In genomic region chr22:24289781-24290181, GRCh38 we compare ENCODE assay signal across 11 cellular contexts. TPM values are rescaled to one million over a fixed set of nuclear protein-coding genes. Genes with fewer than 3 reads are reported as not detected.
DNase-seq lines count a peak whose midpoint lies in the region; ATAC-seq and TF ChIP-seq lines count a peak whose summit lies in the region.
"Had no signal": no experiment of that assay in that cellular context is flagged by ENCODE, and none has a peak within 500 bp of the region (broad histone marks: within the 10 kb centered on the region; RNA-seq: fewer than 3 reads in every experiment).

No MANE protein-coding gene starts in this region.

- POLR2A ChIA-PET in CD4-positive, alpha-beta T cell (lab: Charles Lee), result no interaction called here

- no peaks in the 10 kb centered on the region for H3K27me3 Mint-ChIP-seq in CD4-positive, alpha-beta T cell

- H3K14ac ChIP-seq in neuronal stem cell (ENCODE audit: low read length), result no peak overlapping the region

- H2BK12ac ChIP-seq in neuronal stem cell (ENCODE audit: low read length), result no peak overlapping the region

- no peak overlapping the region for H3K23ac ChIP-seq in neuronal stem cell (ENCODE audit: low read depth, low read length, poor library complexity)

- no peaks in the 10 kb centered on the region for H3K9me3 Mint-ChIP-seq in CD4-positive, alpha-beta T cell
- H3K9me3 Mint-ChIP-seq: CD14-positive monocyte, immature natural killer cell had no signal

- no peak for TF ChIP-seq CTCF in esophagus squamous epithelium (IDR thresholded peaks at IDR 0.05)
- TF ChIP-seq CTCF in CD4-positive, alpha-beta T cell (IDR thresholded peaks at IDR 0.05), result no peak

- H3K27ac Mint-ChIP-seq in CD4-positive, alpha-beta T cell, result no peak overlapping the region

- no peak overlapping the region for H4K8ac ChIP-seq in neuronal stem cell (ENCODE audit: low read depth, low read length)

- no peak overlapping the region for H3K4me3 Mint-ChIP-seq in CD4-positive, alpha-beta T cell
- H3K4me3 Mint-ChIP-seq: CD14-positive monocyte, immature natural killer cell had no signal

- H3K4me2 ChIP-seq in neuronal stem cell (ENCODE audit: insufficient read depth, low read length, poor library complexity, severe bottlenecking), result peak overlapping the region; percentile 28

- CTCF ChIA-PET in CD4-positive, alpha-beta T cell (lab: Charles Lee), result no interaction called here

- no peak overlapping the region for H2BK15ac ChIP-seq in neuronal stem cell (ENCODE audit: low read length)

- no peaks in the 10 kb centered on the region for H3K79me1 ChIP-seq in neuronal stem cell (ENCODE audit: low read depth, low read length)

- H3K4me1 ChIP-seq in esophagus squamous epithelium (peaks cover 6 to 88% (median 27%) of the 10 kb centered on the region in 3 donors), neuronal stem cell (ENCODE audit: control insufficient read depth in 2 of 2, insufficient read depth in 1 of 2, low read depth in 1 of 2, low read length in 2 of 2) (peaks cover 8 to 14% of the 10 kb centered on the region in 2 donors)

- WGBS in esophagus squamous epithelium, 2 donors, result 40 to 43% methylated on average over 4 of the region's 4 CpGs
- no CpG with 5 or more reads among the region's 4 CpGs for WGBS in neuronal stem cell (ENCODE audit: extremely low coverage in 2 of 2, insufficient read length in 2 of 2, insufficient replicate concordance in 1 of 2), 2 donors

- ATAC-seq in CD4-positive, alpha-beta T cell (ENCODE audit: poor library complexity), result no peak
- no peak for ATAC-seq in HG02571 (IDR thresholded peaks at IDR 0.05; ENCODE audit: unreplicated experiment)

- H3K9me3 ChIP-seq in esophagus squamous epithelium (no peaks in the 10 kb centered on the region), neuronal stem cell (replicated peaks in 1 of 2; ENCODE audit: control insufficient read depth in 2 of 2, insufficient read depth in 1 of 2, low read depth in 1 of 2, low read length in 2 of 2) (no peaks in the 10 kb centered on the region)
- H3K9me3 ChIP-seq in CD4-positive, alpha-beta T cell (ENCODE audit: control insufficient read depth, low read length), result no peaks in the 10 kb centered on the region

- H3K36me3 Mint-ChIP-seq in CD4-positive, alpha-beta T cell (ENCODE audit: low read depth), result peaks cover 7% of the 10 kb centered on the region
- H3K36me3 Mint-ChIP-seq: immature natural killer cell had no signal

- H3K4me1 Mint-ChIP-seq in CD4-positive, alpha-beta T cell (ENCODE audit: low read depth), result peaks cover 48% of the 10 kb centered on the region

- no peak for TF ChIP-seq POLR2A in esophagus squamous epithelium (IDR thresholded peaks at IDR 0.05)

- DNase-seq in ACHN (peak; percentile 15), OCI-M1 (lab: John Stamatoyannopoulos, UW) (peak; percentile 28), esophagus squamous epithelium (lab: John Stamatoyannopoulos, UW) (no peak), neuronal stem cell (ENCODE audit: low spot score) (peak; percentile 37), NCI-H146 treated with DMSO at 0.1 percent for 48 hours (lab: John Stamatoyannopoulos, UW; ENCODE audit: unreplicated experiment) (no peak), SIG-M5 treated with dmso at 0.1 percent for 504 hours (lab: John Stamatoyannopoulos, UW; ENCODE audit: unreplicated experiment) (no peak)
- DNase-seq in CD4-positive, alpha-beta T cell, result no peak
- DNase-seq: immature natural killer cell had no signal

- no peaks in the 10 kb centered on the region for H3K27me3 ChIP-seq in esophagus squamous epithelium
- no peaks in the 10 kb centered on the region for H3K27me3 ChIP-seq in neuronal stem cell (ENCODE audit: control insufficient read depth in 3 of 3, insufficient read depth in 3 of 3, low read depth in 1 of 3, low read length in 3 of 3)
- H3K27me3 ChIP-seq in CD4-positive, alpha-beta T cell (ENCODE audit: control insufficient read depth, insufficient read depth, low read length), result no peaks in the 10 kb centered on the region

- H2BK5ac ChIP-seq in neuronal stem cell (ENCODE audit: low read length), result no peak overlapping the region

- no peak overlapping the region for H3K4ac ChIP-seq in neuronal stem cell (ENCODE audit: low read length)

- no peak overlapping the region for H2AK5ac ChIP-seq in neuronal stem cell (ENCODE audit: low read depth, low read length)

- H3K4me3 ChIP-seq in esophagus squamous epithelium (no peak overlapping the region), neuronal stem cell (ENCODE audit: low read length in 2 of 2) (no peak overlapping the region)

- H3K27ac ChIP-seq in esophagus squamous epithelium (peak overlapping the region; percentile 33 to 79 (median 72)), neuronal stem cell (replicated peaks; ENCODE audit: low read length) (peak overlapping the region; percentile 17)
- H3K27ac ChIP-seq in CD4-positive, alpha-beta T cell (ENCODE audit: low read depth, low read length), result no peak overlapping the region

- H2BK120ac ChIP-seq in neuronal stem cell (ENCODE audit: low read depth, low read length), result no peak overlapping the region

- H4K91ac ChIP-seq in neuronal stem cell (ENCODE audit: low read depth, low read length, poor library complexity), result no peak overlapping the region

- H3K36me3 ChIP-seq in esophagus squamous epithelium (no peaks in the 10 kb centered on the region), neuronal stem cell (replicated peaks in 1 of 2; ENCODE audit: control insufficient read depth in 2 of 2, insufficient read depth in 2 of 2, low read length in 2 of 2) (peaks cover 0 to 20% of the 10 kb centered on the region in 2 donors)

- in situ Hi-C loops in ACHN (cut with HindIII; ENCODE audit: low pct_ligation_motif_present, low pct_unique_long_range_greater_than_20kb, low sequenced_read_pairs), result no loop called here

- H3K9ac ChIP-seq in neuronal stem cell (ENCODE audit: low read depth, low read length, poor library complexity), result no peak overlapping the region

- no peak overlapping the region for H3K18ac ChIP-seq in neuronal stem cell (ENCODE audit: low read length)

- H2AFZ ChIP-seq in neuronal stem cell (ENCODE audit: low read length), result no peak overlapping the region

- intact Hi-C loops in esophagus squamous epithelium (cut with DNase I), result no loop called here
- intact Hi-C loops in CD4-positive, alpha-beta T cell (cut with DNase I, micrococcal nuclease), result no loop called here

RNA-seq across cellular contexts. Expression of gene SPECC1L, which starts 19.1 kb away (rescaled TPM):
- total RNA-seq in esophagus squamous epithelium, result 10 to 100 TPM; 21.4 to 31.9 (median 27.7) TPM
- 24.1 TPM for polyA plus RNA-seq in neuronal stem cell (2013, experiment 1 of 2)
- 26.0 TPM for polyA plus RNA-seq in neuronal stem cell (2013, experiment 2 of 2)
- 10 to 100 TPM; 27.5 to 31.8 TPM for total RNA-seq in CD4-positive, alpha-beta T cell

RNA-seq across cellular contexts. Expression of gene GGT5, which starts 44.9 kb away (rescaled TPM):
- total RNA-seq in esophagus squamous epithelium, result 10 to 100 TPM in 2 of 4 donors, 1 to 10 TPM in 2; 2.6 to 26.5 (median 7.1) TPM
- not detected for polyA plus RNA-seq in neuronal stem cell (2013, experiment 1 of 2)
- polyA plus RNA-seq in neuronal stem cell (2013, experiment 2 of 2), result 0.01 TPM
- total RNA-seq in CD4-positive, alpha-beta T cell, result not detected
- total RNA-seq: bronchial epithelial cell had no signal
- polyA plus RNA-seq: immature natural killer cell had no signal

Comparison
In these comparisons a context has a peak if more than half of its experiments do, and no peak if none do; other contexts are left out.
1. DNase-seq: peak in ACHN (single experiment), OCI-M1 (single experiment) and neuronal stem cell (single experiment); none in esophagus squamous epithelium (single experiment), CD4-positive, alpha-beta T cell (0 of 10), NCI-H146 treated with DMSO at 0.1 percent for 48 hours (single experiment) and SIG-M5 treated with dmso at 0.1 percent for 504 hours (single experiment).